ENCODE assay signal across 8 cellular contexts in the genomic region with DNA sequence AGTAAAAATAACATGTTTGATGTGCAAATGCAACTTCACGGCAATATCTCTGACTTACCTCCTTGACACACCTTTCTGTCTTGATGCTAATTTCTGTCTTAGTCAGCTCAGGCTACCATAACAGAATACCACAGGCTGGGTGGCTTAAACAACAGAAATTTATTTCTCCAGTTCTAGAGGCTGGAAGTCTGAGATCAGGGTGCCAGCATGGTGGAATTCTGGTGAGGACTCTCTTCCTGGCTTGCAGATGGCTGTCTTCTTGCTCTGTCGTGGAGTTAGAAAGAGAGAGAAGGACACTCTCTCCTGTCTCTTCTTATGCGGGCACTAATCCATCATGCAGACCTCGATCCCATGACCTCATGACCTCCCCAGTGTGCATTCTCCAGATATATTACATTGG.
"Had no signal": no experiment of that assay in that cellular context is flagged by ENCODE, and none has a peak within 500 bp of the region (broad histone marks: within the 10 kb centered on the region; RNA-seq: fewer than 3 reads in every experiment).

No MANE protein-coding gene starts in this region.

- H3K9me3 ChIP-seq: HAP-1 had no signal

- H3K4me2 ChIP-seq: GM23338 had no signal

- H2AFZ ChIP-seq: GM23248, GM23338 had no signal

- DNase-seq: GM23248, GOT3, H7, H9, HCEC 1CT, HFFc6 had no signal

- H3K9ac ChIP-seq: GM23248 had no signal

- H3K4me3 ChIP-seq: GM23248, GM23338, HAP-1 had no signal

- H3K27ac ChIP-seq: GM23248 had no signal

- H3K36me3 ChIP-seq: HAP-1 had no signal
